In the genomic region with DNA sequence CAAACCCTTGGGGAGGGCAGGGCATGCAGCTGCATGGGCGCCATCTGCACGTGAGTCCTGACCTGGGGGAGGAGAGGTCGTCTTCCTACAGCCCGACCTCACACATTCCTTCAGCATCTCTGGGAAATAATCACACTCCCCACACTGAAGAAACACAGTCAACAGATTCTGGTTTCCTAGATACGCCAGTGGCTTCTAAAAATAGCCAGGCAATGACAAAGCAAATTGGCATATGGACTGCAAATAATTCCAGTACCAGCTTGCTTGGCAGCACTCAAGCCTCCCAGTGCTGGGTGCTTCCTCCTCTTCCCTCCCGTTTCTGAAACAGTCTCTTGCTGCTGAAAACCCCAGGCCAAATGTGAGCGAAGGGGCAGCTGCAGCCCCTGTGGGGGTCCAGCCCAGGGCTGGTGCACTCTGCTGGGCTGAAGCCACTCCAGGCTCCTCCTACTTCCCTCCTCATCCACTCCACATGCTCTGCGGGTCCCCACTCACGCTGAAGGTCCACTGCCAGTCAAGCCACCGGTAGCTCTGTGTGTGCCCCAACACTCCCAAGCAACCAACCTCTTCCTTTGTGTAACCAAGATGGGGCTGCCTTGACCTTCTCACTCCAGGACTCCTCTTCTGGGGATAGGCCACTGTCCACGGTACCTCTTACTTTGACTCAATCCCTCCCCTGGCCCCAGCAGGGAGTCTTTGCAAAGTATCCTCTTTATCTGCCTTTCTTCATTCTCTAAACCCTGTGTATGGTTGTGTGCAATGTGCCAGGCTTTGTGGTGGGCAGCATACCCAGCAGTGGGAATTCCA, we compare ENCODE assay signal across 9 cellular contexts.
DNase-seq lines count a peak whose midpoint lies in the region; ATAC-seq and TF ChIP-seq lines count a peak whose summit lies in the region.
"Had no signal": no experiment of that assay in that cellular context is flagged by ENCODE, and none has a peak within 500 bp of the region (broad histone marks: within the 10 kb centered on the region; RNA-seq: fewer than 3 reads in every experiment).

No MANE protein-coding gene starts in this region.

- peak; percentile 60 for DNase-seq in H4 (ENCODE audit: low spot score)
- DNase-seq in NCI-H774 (lab: John Stamatoyannopoulos, UW): peak; percentile 62
- DNase-seq in Right ventricle myocardium inferior (ENCODE audit: missing footprints): no peak
- DNase-seq in gastrocnemius medialis: peak; percentile 54 to 55
- no peak for DNase-seq in H7
- no peak for DNase-seq in T1000 (lab: John Stamatoyannopoulos, UW)

- H3K36me3 ChIP-seq in gastrocnemius medialis: no peaks in the 10 kb centered on the region
- H3K36me3 ChIP-seq in H7 (replicated peaks; ENCODE audit: control insufficient read depth, insufficient read depth, low read length): no peaks in the 10 kb centered on the region
- H3K36me3 ChIP-seq: adrenal gland had no signal

- H3K27me3 ChIP-seq in gastrocnemius medialis (no peaks in the 10 kb centered on the region), H7 (ENCODE audit: control insufficient read depth, insufficient read depth, low read length) (no peaks in the 10 kb centered on the region)
- H3K27me3 ChIP-seq: adrenal gland had no signal

- H3K4me3 ChIP-seq in gastrocnemius medialis: peak overlapping the region in 2 of 4 donors; percentile 3 to 31
- H3K4me3 ChIP-seq in H7 (ENCODE audit: insufficient read depth, low read depth, low read length): no peak overlapping the region
- H3K4me3 ChIP-seq: adrenal gland had no signal

- no peak for TF ChIP-seq POLR2A in gastrocnemius medialis (IDR thresholded peaks at IDR 0.05)

- H3K9me3 ChIP-seq in gastrocnemius medialis: no peaks in the 10 kb centered on the region
- H3K9me3 ChIP-seq: adrenal gland had no signal

- ATAC-seq in Right ventricle myocardium inferior (peak; percentile 80), gastrocnemius medialis (peak; percentile 96 to 99), HG03135 (IDR thresholded peaks at IDR 0.05; ENCODE audit: unreplicated experiment) (no peak), GM19467 (IDR thresholded peaks at IDR 0.05; ENCODE audit: unreplicated experiment) (no peak)

- H3K27ac ChIP-seq in gastrocnemius medialis: peak overlapping the region; percentile 77 to 87 (median 82)
- H3K27ac ChIP-seq: adrenal gland had no signal

- no peak for TF ChIP-seq CTCF in gastrocnemius medialis (IDR thresholded peaks at IDR 0.05 in 4 of 5, conservative IDR thresholded peaks at IDR 0.05 in 1 of 5)

- in situ Hi-C loops in gastrocnemius medialis (cut with MboI; ENCODE audit: low sequenced_read_pairs in 4 of 4): no loop called here

- intact Hi-C loops in Right ventricle myocardium inferior (cut with DNase I): no loop called here
- intact Hi-C loops in gastrocnemius medialis (cut with DNase I; ENCODE audit: low total_unique reads): loop anchor here (1.0 to 2.0 kb wide), 2 partner anchors 28 to 71 kb away; no protein-coding TSS in a partner anchor

- peaks cover 17 to 23% of the 10 kb centered on the region in 2 donors for H3K4me1 ChIP-seq in gastrocnemius medialis

Comparison
In these comparisons a context has a peak if more than half of its experiments do, and no peak if none do; other contexts are left out.
1. DNase-seq: peak in H4 (single experiment), NCI-H774 (single experiment) and gastrocnemius medialis (2 of 2); none in Right ventricle myocardium inferior (single experiment), H7 (single experiment) and T1000 (single experiment).
2. ATAC-seq: peak in Right ventricle myocardium inferior (single experiment) and gastrocnemius medialis (2 of 2); none in HG03135 (single experiment) and GM19467 (single experiment).